In genomic region chr10:62817120-62817762, GRCh38 we compare ENCODE assay signal across 1 cellular context.
TF ChIP-seq lines count a peak whose summit lies in the region.

No MANE protein-coding gene starts in this region.

TF ChIP-seq in K562, 482 proteins besides CTCF, POLR2A, EP300 and RAD21 (continued from another document and continues in another):
- TF ChIP-seq KAT7 (CRISPR knock-in tag; IDR thresholded peaks at IDR 0.05; ENCODE audit: borderline replicate concordance) (no peak), MITF (IDR thresholded peaks at IDR 0.05) (no peak), SRSF3 (IDR thresholded peaks at IDR 0.05; ENCODE audit: insufficient read depth, low read length) (no peak), RHOXF2B (CRISPR knock-in tag; conservative IDR thresholded peaks at IDR 0.05) (no peak), NONO (IDR thresholded peaks at IDR 0.05; ENCODE audit: low read depth in 2 of 2, low read length in 1 of 2) (no peak), ID3 (CRISPR knock-in tag; IDR thresholded peaks at IDR 0.05) (no peak), ID3 (tag; IDR thresholded peaks at IDR 0.05) (no peak), ZFX (CRISPR knock-in tag; IDR thresholded peaks at IDR 0.05) (no peak), JUNB (CRISPR knock-in tag; conservative IDR thresholded peaks at IDR 0.05) (no peak), ZNF239 (CRISPR knock-in tag; IDR thresholded peaks at IDR 0.05) (no peak), POLR3G (IDR thresholded peaks at IDR 0.05; ENCODE audit: extremely low read depth, insufficient read length, insufficient replicate concordance) (no peak), SMAD1 (IDR thresholded peaks at IDR 0.05; ENCODE audit: low read depth, low read length, partially characterized antibody) (no peak), ZNF511 (CRISPR knock-in tag; IDR thresholded peaks at IDR 0.05) (no peak), RREB1 (CRISPR knock-in tag; IDR thresholded peaks at IDR 0.05) (no peak), RBM34 (IDR thresholded peaks at IDR 0.05; ENCODE audit: borderline replicate concordance, insufficient read depth, low read length) (no peak), ZBTB2 (IDR thresholded peaks at IDR 0.05) (peak; percentile 40; the same call in 1 of the 2 replicates), DACH1 (IDR thresholded peaks at IDR 0.05; ENCODE audit: partially characterized antibody) (no peak), ETV6 (IDR thresholded peaks at IDR 0.05; ENCODE audit: borderline replicate concordance in 1 of 2, low read depth in 2 of 2, low read length in 1 of 2) (no peak), ETV6 (CRISPR knock-in tag; IDR thresholded peaks at IDR 0.05; ENCODE audit: borderline replicate concordance) (no peak), KAT8 (IDR thresholded peaks at IDR 0.05; ENCODE audit: low read depth) (no peak), PPARD (CRISPR knock-in tag; IDR thresholded peaks at IDR 0.05) (no peak), SNIP1 (IDR thresholded peaks at IDR 0.05; ENCODE audit: low read depth) (no peak), OTX1 (CRISPR knock-in tag; IDR thresholded peaks at IDR 0.05) (no peak), NELFE (IDR thresholded peaks at IDR 0.05; ENCODE audit: insufficient read depth, insufficient read length) (no peak), FOXA3 (CRISPR knock-in tag; conservative IDR thresholded peaks at IDR 0.05 in 1 of 2, IDR thresholded peaks at IDR 0.05 in 1 of 2) (no peak), ZNF561 (CRISPR knock-in tag; conservative IDR thresholded peaks at IDR 0.05) (no peak), ZNF324 (CRISPR knock-in tag; IDR thresholded peaks at IDR 0.05) (no peak), SMARCE1 (IDR thresholded peaks at IDR 0.05) (peak; percentile 61), PRPF4 (IDR thresholded peaks at IDR 0.05; ENCODE audit: insufficient read depth, low read depth, low read length, poor library complexity, severe bottlenecking) (no peak), BMI1 (IDR thresholded peaks at IDR 0.05; ENCODE audit: low read length) (no peak), NR2F6 (CRISPR knock-in tag; IDR thresholded peaks at IDR 0.05) (no peak), ZNF785 (CRISPR knock-in tag; IDR thresholded peaks at IDR 0.05) (no peak), SRSF7 (optimal IDR thresholded peaks at IDR 0.05; ENCODE audit: low read depth, low read length) (no peak), RCOR1 (IDR thresholded peaks at IDR 0.05; ENCODE audit: borderline replicate concordance in 1 of 2, low read depth in 2 of 2, low read length in 2 of 2) (no peak), ZNF644 (tag; IDR thresholded peaks at IDR 0.05; ENCODE audit: low read depth) (no peak), HOXB6 (CRISPR knock-in tag; IDR thresholded peaks at IDR 0.05; ENCODE audit: borderline replicate concordance) (no peak), C11orf30 (IDR thresholded peaks at IDR 0.05; ENCODE audit: low read depth) (no peak), ZNF12 (CRISPR knock-in tag; IDR thresholded peaks at IDR 0.05) (no peak), NCOA2 (IDR thresholded peaks at IDR 0.05; ENCODE audit: partially characterized antibody in 2 of 2) (no peak), MAX (CRISPR knock-in tag; IDR thresholded peaks at IDR 0.05) (no peak), YY1 (IDR thresholded peaks at IDR 0.05; ENCODE audit: borderline replicate concordance in 1 of 3, control insufficient read depth in 1 of 3, extremely low read depth in 1 of 3, insufficient read depth in 3 of 3, insufficient read length in 1 of 3, insufficient replicate concordance in 2 of 3, low read depth in 1 of 3, low read length in 2 of 3) (peak in 1 of 3 experiments; percentile 16), RBM39 (optimal IDR thresholded peaks at IDR 0.05; ENCODE audit: low read depth, low read length) (no peak)
- TF ChIP-seq, protein P1, sequence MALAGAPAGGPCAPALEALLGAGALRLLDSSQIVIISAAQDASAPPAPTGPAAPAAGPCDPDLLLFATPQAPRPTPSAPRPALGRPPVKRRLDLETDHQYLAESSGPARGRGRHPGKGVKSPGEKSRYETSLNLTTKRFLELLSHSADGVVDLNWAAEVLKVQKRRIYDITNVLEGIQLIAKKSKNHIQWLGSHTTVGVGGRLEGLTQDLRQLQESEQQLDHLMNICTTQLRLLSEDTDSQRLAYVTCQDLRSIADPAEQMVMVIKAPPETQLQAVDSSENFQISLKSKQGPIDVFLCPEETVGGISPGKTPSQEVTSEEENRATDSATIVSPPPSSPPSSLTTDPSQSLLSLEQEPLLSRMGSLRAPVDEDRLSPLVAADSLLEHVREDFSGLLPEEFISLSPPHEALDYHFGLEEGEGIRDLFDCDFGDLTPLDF (CRISPR knock-in tag; IDR thresholded peaks at IDR 0.05), result no peak
- TF ChIP-seq, protein P2, sequence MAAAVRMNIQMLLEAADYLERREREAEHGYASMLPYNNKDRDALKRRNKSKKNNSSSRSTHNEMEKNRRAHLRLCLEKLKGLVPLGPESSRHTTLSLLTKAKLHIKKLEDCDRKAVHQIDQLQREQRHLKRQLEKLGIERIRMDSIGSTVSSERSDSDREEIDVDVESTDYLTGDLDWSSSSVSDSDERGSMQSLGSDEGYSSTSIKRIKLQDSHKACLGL (CRISPR knock-in tag; IDR thresholded peaks at IDR 0.05; ENCODE audit: borderline replicate concordance, poor library complexity, severe bottlenecking), result no peak
- TF ChIP-seq, protein P3, sequence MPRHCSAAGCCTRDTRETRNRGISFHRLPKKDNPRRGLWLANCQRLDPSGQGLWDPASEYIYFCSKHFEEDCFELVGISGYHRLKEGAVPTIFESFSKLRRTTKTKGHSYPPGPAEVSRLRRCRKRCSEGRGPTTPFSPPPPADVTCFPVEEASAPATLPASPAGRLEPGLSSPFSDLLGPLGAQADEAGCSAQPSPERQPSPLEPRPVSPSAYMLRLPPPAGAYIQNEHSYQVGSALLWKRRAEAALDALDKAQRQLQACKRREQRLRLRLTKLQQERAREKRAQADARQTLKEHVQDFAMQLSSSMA (CRISPR knock-in tag; IDR thresholded peaks at IDR 0.05), result no peak
- TF ChIP-seq, protein P4, sequence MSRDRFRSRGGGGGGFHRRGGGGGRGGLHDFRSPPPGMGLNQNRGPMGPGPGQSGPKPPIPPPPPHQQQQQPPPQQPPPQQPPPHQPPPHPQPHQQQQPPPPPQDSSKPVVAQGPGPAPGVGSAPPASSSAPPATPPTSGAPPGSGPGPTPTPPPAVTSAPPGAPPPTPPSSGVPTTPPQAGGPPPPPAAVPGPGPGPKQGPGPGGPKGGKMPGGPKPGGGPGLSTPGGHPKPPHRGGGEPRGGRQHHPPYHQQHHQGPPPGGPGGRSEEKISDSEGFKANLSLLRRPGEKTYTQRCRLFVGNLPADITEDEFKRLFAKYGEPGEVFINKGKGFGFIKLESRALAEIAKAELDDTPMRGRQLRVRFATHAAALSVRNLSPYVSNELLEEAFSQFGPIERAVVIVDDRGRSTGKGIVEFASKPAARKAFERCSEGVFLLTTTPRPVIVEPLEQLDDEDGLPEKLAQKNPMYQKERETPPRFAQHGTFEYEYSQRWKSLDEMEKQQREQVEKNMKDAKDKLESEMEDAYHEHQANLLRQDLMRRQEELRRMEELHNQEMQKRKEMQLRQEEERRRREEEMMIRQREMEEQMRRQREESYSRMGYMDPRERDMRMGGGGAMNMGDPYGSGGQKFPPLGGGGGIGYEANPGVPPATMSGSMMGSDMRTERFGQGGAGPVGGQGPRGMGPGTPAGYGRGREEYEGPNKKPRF (IDR thresholded peaks at IDR 0.05; ENCODE audit: low read depth, low read length), result no peak
- TF ChIP-seq, protein P5, sequence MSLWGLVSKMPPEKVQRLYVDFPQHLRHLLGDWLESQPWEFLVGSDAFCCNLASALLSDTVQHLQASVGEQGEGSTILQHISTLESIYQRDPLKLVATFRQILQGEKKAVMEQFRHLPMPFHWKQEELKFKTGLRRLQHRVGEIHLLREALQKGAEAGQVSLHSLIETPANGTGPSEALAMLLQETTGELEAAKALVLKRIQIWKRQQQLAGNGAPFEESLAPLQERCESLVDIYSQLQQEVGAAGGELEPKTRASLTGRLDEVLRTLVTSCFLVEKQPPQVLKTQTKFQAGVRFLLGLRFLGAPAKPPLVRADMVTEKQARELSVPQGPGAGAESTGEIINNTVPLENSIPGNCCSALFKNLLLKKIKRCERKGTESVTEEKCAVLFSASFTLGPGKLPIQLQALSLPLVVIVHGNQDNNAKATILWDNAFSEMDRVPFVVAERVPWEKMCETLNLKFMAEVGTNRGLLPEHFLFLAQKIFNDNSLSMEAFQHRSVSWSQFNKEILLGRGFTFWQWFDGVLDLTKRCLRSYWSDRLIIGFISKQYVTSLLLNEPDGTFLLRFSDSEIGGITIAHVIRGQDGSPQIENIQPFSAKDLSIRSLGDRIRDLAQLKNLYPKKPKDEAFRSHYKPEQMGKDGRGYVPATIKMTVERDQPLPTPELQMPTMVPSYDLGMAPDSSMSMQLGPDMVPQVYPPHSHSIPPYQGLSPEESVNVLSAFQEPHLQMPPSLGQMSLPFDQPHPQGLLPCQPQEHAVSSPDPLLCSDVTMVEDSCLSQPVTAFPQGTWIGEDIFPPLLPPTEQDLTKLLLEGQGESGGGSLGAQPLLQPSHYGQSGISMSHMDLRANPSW (CRISPR knock-in tag; IDR thresholded peaks at IDR 0.05), result no peak
- TF ChIP-seq, protein P6, sequence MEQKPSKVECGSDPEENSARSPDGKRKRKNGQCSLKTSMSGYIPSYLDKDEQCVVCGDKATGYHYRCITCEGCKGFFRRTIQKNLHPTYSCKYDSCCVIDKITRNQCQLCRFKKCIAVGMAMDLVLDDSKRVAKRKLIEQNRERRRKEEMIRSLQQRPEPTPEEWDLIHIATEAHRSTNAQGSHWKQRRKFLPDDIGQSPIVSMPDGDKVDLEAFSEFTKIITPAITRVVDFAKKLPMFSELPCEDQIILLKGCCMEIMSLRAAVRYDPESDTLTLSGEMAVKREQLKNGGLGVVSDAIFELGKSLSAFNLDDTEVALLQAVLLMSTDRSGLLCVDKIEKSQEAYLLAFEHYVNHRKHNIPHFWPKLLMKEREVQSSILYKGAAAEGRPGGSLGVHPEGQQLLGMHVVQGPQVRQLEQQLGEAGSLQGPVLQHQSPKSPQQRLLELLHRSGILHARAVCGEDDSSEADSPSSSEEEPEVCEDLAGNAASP (IDR thresholded peaks at IDR 0.05), result no peak
